In the genomic region with DNA sequence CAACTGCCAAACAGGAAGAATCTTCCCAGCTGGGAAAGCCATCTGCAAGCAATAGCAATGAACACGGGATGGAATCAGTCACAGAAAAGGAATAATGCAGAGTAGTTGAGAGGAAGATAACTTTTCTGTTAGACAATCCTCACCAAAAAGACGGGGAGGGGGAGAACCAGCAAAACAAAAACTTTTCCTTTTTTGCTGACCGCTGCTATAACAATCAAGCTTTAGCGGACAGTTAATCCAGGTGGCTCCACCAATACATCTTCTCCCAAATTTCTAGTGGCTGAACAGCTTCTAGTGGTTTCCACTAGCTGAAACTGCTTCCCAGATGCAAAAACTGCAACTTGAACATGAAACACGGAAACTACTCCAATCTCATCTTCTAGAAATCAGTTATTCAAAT, we compare ENCODE assay signal across 8 cellular contexts. TPM values are rescaled to one million over a fixed set of nuclear protein-coding genes. Genes with fewer than 3 reads are reported as not detected.
DNase-seq lines count a peak whose midpoint lies in the region; ATAC-seq and TF ChIP-seq lines count a peak whose summit lies in the region.

No MANE protein-coding gene starts in this region.

- H3K27ac Mint-ChIP-seq in Calu3 (ENCODE audit: unreplicated experiment) (peak overlapping the region; percentile 77), osteocyte (ENCODE audit: unreplicated experiment) (peak overlapping the region; percentile 69)

- peaks cover 15% of the 10 kb centered on the region for H3K4me1 ChIP-seq in Panc1 (ENCODE audit: control insufficient read depth, insufficient read depth, low read length)

- DNase-seq in Calu3 (no peak), Panc1 (ENCODE audit: low read depth, low spot score) (no peak), epithelial cell of prostate (ENCODE audit: low read depth, low spot score) (no peak), osteocyte (ENCODE audit: extremely low spot score, unreplicated experiment) (no peak), GM10248 (ENCODE audit: extremely low spot score) (no peak), KG1 (lab: John Stamatoyannopoulos, UW) (no peak), left lobe of liver (ENCODE audit: low spot score) (no peak), OCI-M2 (lab: John Stamatoyannopoulos, UW; ENCODE audit: unreplicated experiment) (no peak)

- CTCF ChIA-PET in Calu3 (lab: Charles Lee) (interaction anchor here (0.6 kb wide), 1 partner anchor 220 kb away, joined by 3 read pairs; no protein-coding TSS in a partner anchor), Panc1 (lab: Charles Lee) (interaction anchor here (0.6 kb wide), 2 partner anchors 16 to 84 kb away, joined by 4 to 5 read pairs; no protein-coding TSS in a partner anchor), GM10248 (lab: Yijun Ruan, JAX) (interaction anchor here (0.9 to 1.9 kb wide), 4 partner anchors 13 to 67 kb away, joined by 3 to 9 read pairs (median 4); no protein-coding TSS in a partner anchor)

- H3K27me3 Mint-ChIP-seq in Calu3 (ENCODE audit: unreplicated experiment) (no peaks in the 10 kb centered on the region), osteocyte (ENCODE audit: unreplicated experiment) (no peaks in the 10 kb centered on the region)

- peak overlapping the region; percentile 83 for H3K4me3 Mint-ChIP-seq in Calu3 (ENCODE audit: low read depth, unreplicated experiment)
- peak overlapping the region; percentile 87 for H3K4me3 Mint-ChIP-seq in osteocyte (ENCODE audit: unreplicated experiment)

- H3K4me1 Mint-ChIP-seq in Calu3 (ENCODE audit: low read depth, unreplicated experiment) (peaks cover 20% of the 10 kb centered on the region), osteocyte (ENCODE audit: unreplicated experiment) (peaks cover 29% of the 10 kb centered on the region)

- in situ Hi-C loops in Panc1 (cut with HindIII; ENCODE audit: low pct_unique_long_range_greater_than_20kb, low sequenced_read_pairs) = no loop called here

- POLR2A ChIA-PET in Panc1 (lab: Charles Lee) = interaction anchor here (0.5 kb wide), 1 partner anchor 43 kb away, joined by 4 read pairs; no protein-coding TSS in a partner anchor
- POLR2A ChIA-PET in GM10248 (lab: Yijun Ruan, JAX) = interaction anchor here (0.5 kb wide), 1 partner anchor 9 kb away, joined by 4 read pairs; no protein-coding TSS in a partner anchor

- H3K9me3 Mint-ChIP-seq in Calu3 (ENCODE audit: low read depth, unreplicated experiment) (no peaks in the 10 kb centered on the region), osteocyte (ENCODE audit: unreplicated experiment) (no peaks in the 10 kb centered on the region)

- BruUV-seq in Calu3 (replicated peaks; lab: Mats Ljungman, UMichigan) = TSS peak; percentile 56
- TSS peak; percentile 83 for BruUV-seq in Panc1 (replicated peaks; lab: Mats Ljungman, UMichigan)

- no peaks in the 10 kb centered on the region for H3K27me3 ChIP-seq in Panc1 (ENCODE audit: control insufficient read depth, insufficient read depth, low read length)

- H3K4me3 ChIP-seq in Panc1 (ENCODE audit: low read depth in 2 of 2, low read length in 2 of 2) = peak overlapping the region; percentile 81 to 93

- no peak for ATAC-seq in Panc1
- ATAC-seq in left lobe of liver = no peak

- H3K27ac ChIP-seq in Panc1 (ENCODE audit: low read length) (peak overlapping the region; percentile 88), epithelial cell of prostate (peak overlapping the region; percentile 83)

- H3K36me3 ChIP-seq in Panc1 (ENCODE audit: control insufficient read depth, insufficient read depth, low read length) = peaks cover 3% of the 10 kb centered on the region

- intact Hi-C loops in Calu3 (cut with micrococcal nuclease; ENCODE audit: unreplicated experiment) = loop anchor here (10.0 kb wide), 2 partner anchors 88 to 168 kb away; partner anchors contain the start of genes DHRS7B and USP22
- intact Hi-C loops in Panc1 (cut with micrococcal nuclease; ENCODE audit: unreplicated experiment) = loop anchor here (10.0 kb wide), 1 partner anchor 88 kb away; the partner anchor contains the start of gene DHRS7B

- H3K9me3 ChIP-seq in Panc1 (ENCODE audit: control insufficient read depth, insufficient read depth, low read depth, low read length) = no peaks in the 10 kb centered on the region

- H3K36me3 Mint-ChIP-seq in Calu3 (ENCODE audit: insufficient read depth, unreplicated experiment) = peaks cover 29% of the 10 kb centered on the region
- peaks cover 6% of the 10 kb centered on the region for H3K36me3 Mint-ChIP-seq in osteocyte (ENCODE audit: unreplicated experiment)

- TF ChIP-seq CTCF in Calu3 (IDR thresholded peaks at IDR 0.05; ENCODE audit: unreplicated experiment) (no peak), Panc1 (IDR thresholded peaks at IDR 0.05) (no peak), osteocyte (IDR thresholded peaks at IDR 0.05) (no peak), GM10248 (IDR thresholded peaks at IDR 0.05; ENCODE audit: control extremely low read depth, extremely low read depth, low read depth, missing control alignments) (no peak)

RNA-seq across cellular contexts. Expression of gene TMEM11, which starts 1.0 kb away (rescaled TPM):
- total RNA-seq in Calu3 (2022) (18.9 and 20.3 TPM in 2 replicates), Panc1 (2021; ENCODE audit: unreplicated experiment) (23.4 TPM), osteocyte (20.4 and 21.5 TPM in 2 replicates), left lobe of liver (9.3 TPM)
- polyA plus RNA-seq in Panc1 (2012; ENCODE audit: insufficient read length) = 33.4 TPM

RNA-seq across cellular contexts. Expression of gene NATD1, which starts 40.2 kb away (rescaled TPM):
- total RNA-seq in Calu3 (2022) (1.5 and 1.7 TPM in 2 replicates), Panc1 (2021; ENCODE audit: unreplicated experiment) (2.8 TPM), osteocyte (18.5 and 18.8 TPM in 2 replicates), left lobe of liver (5.9 TPM)
- polyA plus RNA-seq in Panc1 (2012; ENCODE audit: insufficient read length) = 4.0 TPM
